In the genomic region with DNA sequence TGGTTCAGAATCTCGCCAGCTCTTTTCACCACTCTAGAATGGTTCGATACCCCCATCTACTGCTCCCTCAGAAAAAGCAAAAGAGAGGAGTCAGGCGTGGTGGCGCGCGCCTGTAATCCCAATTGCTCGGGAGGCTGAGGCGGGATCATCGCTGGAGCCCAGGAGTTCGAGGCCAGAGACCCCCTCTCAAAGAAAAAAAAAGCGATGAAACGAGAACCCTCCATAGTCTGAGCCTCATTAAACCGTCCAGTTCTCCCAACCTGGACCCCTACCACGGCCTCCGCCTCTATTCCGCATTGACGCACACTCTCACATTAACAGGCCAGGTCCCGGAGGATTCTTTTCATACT, we compare ENCODE assay signal across 1 cellular context.
A peak's percentile ranks its signal among the peaks of the same experiment; 100 is the strongest.
TF ChIP-seq lines count a peak whose summit lies in the region.

No MANE protein-coding gene starts in this region.

TF ChIP-seq in K562, 482 proteins besides CTCF, POLR2A, EP300 and RAD21:
- TF ChIP-seq ZNF41 (CRISPR knock-in tag; conservative IDR thresholded peaks at IDR 0.05): no peak
- TF ChIP-seq, protein P1, sequence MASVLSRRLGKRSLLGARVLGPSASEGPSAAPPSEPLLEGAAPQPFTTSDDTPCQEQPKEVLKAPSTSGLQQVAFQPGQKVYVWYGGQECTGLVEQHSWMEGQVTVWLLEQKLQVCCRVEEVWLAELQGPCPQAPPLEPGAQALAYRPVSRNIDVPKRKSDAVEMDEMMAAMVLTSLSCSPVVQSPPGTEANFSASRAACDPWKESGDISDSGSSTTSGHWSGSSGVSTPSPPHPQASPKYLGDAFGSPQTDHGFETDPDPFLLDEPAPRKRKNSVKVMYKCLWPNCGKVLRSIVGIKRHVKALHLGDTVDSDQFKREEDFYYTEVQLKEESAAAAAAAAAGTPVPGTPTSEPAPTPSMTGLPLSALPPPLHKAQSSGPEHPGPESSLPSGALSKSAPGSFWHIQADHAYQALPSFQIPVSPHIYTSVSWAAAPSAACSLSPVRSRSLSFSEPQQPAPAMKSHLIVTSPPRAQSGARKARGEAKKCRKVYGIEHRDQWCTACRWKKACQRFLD (CRISPR knock-in tag; IDR thresholded peaks at IDR 0.05): no peak
- TF ChIP-seq KLF1 (tag; IDR thresholded peaks at IDR 0.05): no peak
- TF ChIP-seq, protein P2, sequence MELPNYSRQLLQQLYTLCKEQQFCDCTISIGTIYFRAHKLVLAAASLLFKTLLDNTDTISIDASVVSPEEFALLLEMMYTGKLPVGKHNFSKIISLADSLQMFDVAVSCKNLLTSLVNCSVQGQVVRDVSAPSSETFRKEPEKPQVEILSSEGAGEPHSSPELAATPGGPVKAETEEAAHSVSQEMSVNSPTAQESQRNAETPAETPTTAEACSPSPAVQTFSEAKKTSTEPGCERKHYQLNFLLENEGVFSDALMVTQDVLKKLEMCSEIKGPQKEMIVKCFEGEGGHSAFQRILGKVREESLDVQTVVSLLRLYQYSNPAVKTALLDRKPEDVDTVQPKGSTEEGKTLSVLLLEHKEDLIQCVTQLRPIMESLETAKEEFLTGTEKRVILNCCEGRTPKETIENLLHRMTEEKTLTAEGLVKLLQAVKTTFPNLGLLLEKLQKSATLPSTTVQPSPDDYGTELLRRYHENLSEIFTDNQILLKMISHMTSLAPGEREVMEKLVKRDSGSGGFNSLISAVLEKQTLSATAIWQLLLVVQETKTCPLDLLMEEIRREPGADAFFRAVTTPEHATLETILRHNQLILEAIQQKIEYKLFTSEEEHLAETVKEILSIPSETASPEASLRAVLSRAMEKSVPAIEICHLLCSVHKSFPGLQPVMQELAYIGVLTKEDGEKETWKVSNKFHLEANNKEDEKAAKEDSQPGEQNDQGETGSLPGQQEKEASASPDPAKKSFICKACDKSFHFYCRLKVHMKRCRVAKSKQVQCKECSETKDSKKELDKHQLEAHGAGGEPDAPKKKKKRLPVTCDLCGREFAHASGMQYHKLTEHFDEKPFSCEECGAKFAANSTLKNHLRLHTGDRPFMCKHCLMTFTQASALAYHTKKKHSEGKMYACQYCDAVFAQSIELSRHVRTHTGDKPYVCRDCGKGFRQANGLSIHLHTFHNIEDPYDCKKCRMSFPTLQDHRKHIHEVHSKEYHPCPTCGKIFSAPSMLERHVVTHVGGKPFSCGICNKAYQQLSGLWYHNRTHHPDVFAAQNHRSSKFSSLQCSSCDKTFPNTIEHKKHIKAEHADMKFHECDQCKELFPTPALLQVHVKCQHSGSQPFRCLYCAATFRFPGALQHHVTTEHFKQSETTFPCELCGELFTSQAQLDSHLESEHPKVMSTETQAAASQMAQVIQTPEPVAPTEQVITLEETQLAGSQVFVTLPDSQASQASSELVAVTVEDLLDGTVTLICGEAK (IDR thresholded peaks at IDR 0.05): no peak
- TF ChIP-seq, protein P2 (CRISPR knock-in tag; IDR thresholded peaks at IDR 0.05): no peak
- peak; percentile 34; the same call in 1 of the 2 replicates for TF ChIP-seq ELF1 (tag; IDR thresholded peaks at IDR 0.05)
- no peak for TF ChIP-seq DNMT1 (IDR thresholded peaks at IDR 0.05)
